In genomic region chr6:41462980-41463930, GRCh38 we compare ENCODE assay signal across 9 cellular contexts.
DNase-seq lines count a peak whose midpoint lies in the region; ATAC-seq and TF ChIP-seq lines count a peak whose summit lies in the region.
"Had no signal": no experiment of that assay in that cellular context is flagged by ENCODE, and none has a peak within 500 bp of the region (broad histone marks: within the 10 kb centered on the region; RNA-seq: fewer than 3 reads in every experiment).

No MANE protein-coding gene starts in this region.

- no peaks in the 10 kb centered on the region for H3F3A ChIP-seq in GM23338 (replicated peaks; ENCODE audit: low read depth)

- no peak for DNase-seq in CD4-positive, alpha-beta T cell
- DNase-seq in GM23338 (ENCODE audit: low spot score): peak; percentile 59
- DNase-seq in RWPE1 (ENCODE audit: low spot score): peak; percentile 67
- DNase-seq in fibroblast of mammary gland (ENCODE audit: low read depth): peak; percentile 75
- DNase-seq in neuronal stem cell (ENCODE audit: low spot score): no peak
- DNase-seq in NCI-H1694 (lab: John Stamatoyannopoulos, UW): no peak
- no peak for DNase-seq in GDM1 (lab: John Stamatoyannopoulos, UW)
- no peak for DNase-seq in OCI-M2 (lab: John Stamatoyannopoulos, UW; ENCODE audit: unreplicated experiment)

- H3K4ac ChIP-seq in neuronal stem cell (ENCODE audit: low read length): no peak overlapping the region

- no CpG with 5 or more reads among the region's 13 CpGs for WGBS in neuronal stem cell (ENCODE audit: extremely low coverage in 2 of 2, insufficient read length in 2 of 2, insufficient replicate concordance in 1 of 2), 2 donors

- no peak overlapping the region for H2BK12ac ChIP-seq in neuronal stem cell (ENCODE audit: low read length)

- peak; percentile 25 for TF ChIP-seq CTCF in CD4-positive, alpha-beta T cell (IDR thresholded peaks at IDR 0.05)
- TF ChIP-seq CTCF in GM23338 (conservative IDR thresholded peaks at IDR 0.05; ENCODE audit: low read depth in 2 of 2) (peak; percentile 17 to 39; a peak in 3 of 4 replicates), RWPE1 (conservative IDR thresholded peaks at IDR 0.05; ENCODE audit: low read depth) (no peak; the same call in 1 of the 2 replicates), fibroblast of mammary gland (conservative IDR thresholded peaks at IDR 0.05; ENCODE audit: control insufficient read depth, insufficient read depth, low read depth, low read length) (peak; percentile 76)

- H3K4me1 ChIP-seq in GM23338 (ENCODE audit: insufficient read depth) (peaks cover 24% of the 10 kb centered on the region), neuronal stem cell (ENCODE audit: control insufficient read depth in 2 of 2, insufficient read depth in 1 of 2, low read depth in 1 of 2, low read length in 2 of 2) (peaks cover 0 to 5% of the 10 kb centered on the region in 2 donors)

- no peak overlapping the region for H3K27ac ChIP-seq in CD4-positive, alpha-beta T cell (ENCODE audit: low read depth, low read length)
- H3K27ac ChIP-seq in GM23338 (ENCODE audit: low read depth): no peak overlapping the region
- H3K27ac ChIP-seq in RWPE1: no peak overlapping the region
- H3K27ac ChIP-seq in neuronal stem cell (replicated peaks; ENCODE audit: low read length): no peak overlapping the region

- no peaks in the 10 kb centered on the region for H3K36me3 Mint-ChIP-seq in CD4-positive, alpha-beta T cell (ENCODE audit: low read depth)
- no peaks in the 10 kb centered on the region for H3K36me3 Mint-ChIP-seq in GM23338 (ENCODE audit: low read depth)
- H3K36me3 Mint-ChIP-seq: IgD-negative memory B cell had no signal

- no peak overlapping the region for H3K27ac Mint-ChIP-seq in CD4-positive, alpha-beta T cell
- no peak overlapping the region for H3K27ac Mint-ChIP-seq in GM23338
- H3K27ac Mint-ChIP-seq: IgD-negative memory B cell had no signal

- no peak overlapping the region for H3K18ac ChIP-seq in neuronal stem cell (ENCODE audit: low read length)

- no peak overlapping the region for H4K8ac ChIP-seq in neuronal stem cell (ENCODE audit: low read depth, low read length)

- POLR2A ChIA-PET in CD4-positive, alpha-beta T cell (lab: Charles Lee): no interaction called here
- POLR2A ChIA-PET in RWPE1 (lab: Yijun Ruan, JAX; ENCODE audit: low non-redundant PET): no interaction called here

- H3K36me3 ChIP-seq in GM23338 (ENCODE audit: insufficient read depth) (no peaks in the 10 kb centered on the region), neuronal stem cell (replicated peaks in 1 of 2; ENCODE audit: control insufficient read depth in 2 of 2, insufficient read depth in 2 of 2, low read length in 2 of 2) (no peaks in the 10 kb centered on the region)

- intact Hi-C loops in CD4-positive, alpha-beta T cell (cut with DNase I, micrococcal nuclease): loop anchor here in 1 of 2 experiments (1.0 kb wide), 1 partner anchor 129 kb away; no protein-coding TSS in a partner anchor

- CTCF ChIA-PET in CD4-positive, alpha-beta T cell (lab: Charles Lee): no interaction called here
- CTCF ChIA-PET in RWPE1 (lab: Yijun Ruan, JAX): interaction anchor here (1.8 kb wide), 1 partner anchor 129 kb away, joined by 4 read pairs; no protein-coding TSS in a partner anchor

- H2AFZ ChIP-seq in GM23338: no peak overlapping the region
- no peak overlapping the region for H2AFZ ChIP-seq in neuronal stem cell (ENCODE audit: low read length)

- H3K4me2 ChIP-seq in GM23338: peak overlapping the region; percentile 49; the same call in 1 of the 2 replicates
- H3K4me2 ChIP-seq in neuronal stem cell (ENCODE audit: insufficient read depth, low read length, poor library complexity, severe bottlenecking): no peak overlapping the region

- H4K91ac ChIP-seq in neuronal stem cell (ENCODE audit: low read depth, low read length, poor library complexity): no peak overlapping the region

- no peaks in the 10 kb centered on the region for H3K9me3 ChIP-seq in CD4-positive, alpha-beta T cell (ENCODE audit: control insufficient read depth, low read length)
- no peaks in the 10 kb centered on the region for H3K9me3 ChIP-seq in neuronal stem cell (replicated peaks in 1 of 2; ENCODE audit: control insufficient read depth in 2 of 2, insufficient read depth in 1 of 2, low read depth in 1 of 2, low read length in 2 of 2)

- H3K4me3 Mint-ChIP-seq in CD4-positive, alpha-beta T cell: no peak overlapping the region
- no peak overlapping the region for H3K4me3 Mint-ChIP-seq in GM23338

- no peaks in the 10 kb centered on the region for H3K9me2 ChIP-seq in GM23338 (ENCODE audit: insufficient read depth)

- no peaks in the 10 kb centered on the region for H3K79me1 ChIP-seq in neuronal stem cell (ENCODE audit: low read depth, low read length)

- H3K79me2 ChIP-seq in GM23338 (replicated peaks; ENCODE audit: insufficient read depth): no peaks in the 10 kb centered on the region

- H2BK120ac ChIP-seq in neuronal stem cell (ENCODE audit: low read depth, low read length): no peak overlapping the region

- H3K4me3 ChIP-seq in GM23338: no peak overlapping the region
- H3K4me3 ChIP-seq in fibroblast of mammary gland (ENCODE audit: control insufficient read depth, low read depth, low read length): no peak overlapping the region
- H3K4me3 ChIP-seq in neuronal stem cell (ENCODE audit: low read length in 2 of 2): no peak overlapping the region

- ATAC-seq in CD4-positive, alpha-beta T cell (ENCODE audit: poor library complexity): no peak
- ATAC-seq in GM23338: peak; percentile 89

- no peaks in the 10 kb centered on the region for H4K20me1 ChIP-seq in GM23338 (replicated peaks; ENCODE audit: insufficient read depth)

- no peak overlapping the region for H3K23ac ChIP-seq in neuronal stem cell (ENCODE audit: low read depth, low read length, poor library complexity)

- H3K14ac ChIP-seq in neuronal stem cell (ENCODE audit: low read length): no peak overlapping the region

- H3K27me3 Mint-ChIP-seq in CD4-positive, alpha-beta T cell: peaks cover 60% of the 10 kb centered on the region
- peaks cover 40% of the 10 kb centered on the region for H3K27me3 Mint-ChIP-seq in GM23338 (ENCODE audit: insufficient read depth, low read depth, poor library complexity)

- no peaks in the 10 kb centered on the region for H3K4me1 Mint-ChIP-seq in CD4-positive, alpha-beta T cell (ENCODE audit: low read depth)
- H3K4me1 Mint-ChIP-seq in GM23338: peaks cover 32% of the 10 kb centered on the region

- H3K27me3 ChIP-seq in CD4-positive, alpha-beta T cell (ENCODE audit: control insufficient read depth, insufficient read depth, low read length): peaks cover 17% of the 10 kb centered on the region
- H3K27me3 ChIP-seq in GM23338 (ENCODE audit: insufficient read depth) (peaks cover 69% of the 10 kb centered on the region), neuronal stem cell (ENCODE audit: control insufficient read depth in 3 of 3, insufficient read depth in 3 of 3, low read depth in 1 of 3, low read length in 3 of 3) (peaks cover 0 to 65% (median 2%) of the 10 kb centered on the region in 3 experiments)

- H2BK15ac ChIP-seq in neuronal stem cell (ENCODE audit: low read length): peak overlapping the region; percentile 23

- H2BK5ac ChIP-seq in neuronal stem cell (ENCODE audit: low read length): no peak overlapping the region

- no peak overlapping the region for H2AK5ac ChIP-seq in neuronal stem cell (ENCODE audit: low read depth, low read length)

- no peak overlapping the region for H3K9ac ChIP-seq in neuronal stem cell (ENCODE audit: low read depth, low read length, poor library complexity)

- no peaks in the 10 kb centered on the region for H3K9me3 Mint-ChIP-seq in CD4-positive, alpha-beta T cell
- no peaks in the 10 kb centered on the region; the same call in 2 of the 3 replicates for H3K9me3 Mint-ChIP-seq in GM23338
- H3K9me3 Mint-ChIP-seq: IgD-negative memory B cell had no signal

TF ChIP-seq in GM23338, 12 proteins besides CTCF, POLR2A, EP300 and RAD21 (continues in another document):
- no peak for TF ChIP-seq REST (IDR thresholded peaks at IDR 0.05; ENCODE audit: unreplicated experiment)
- no peak for TF ChIP-seq CREB1 (CRISPR knock-in tag; IDR thresholded peaks at IDR 0.05; ENCODE audit: low read depth)
- TF ChIP-seq ZNF114 (CRISPR knock-in tag; IDR thresholded peaks at IDR 0.05): no peak
- TF ChIP-seq ZNF331 (CRISPR knock-in tag; IDR thresholded peaks at IDR 0.05; ENCODE audit: low read depth): no peak
- TF ChIP-seq STAT1 (IDR thresholded peaks at IDR 0.05; ENCODE audit: unreplicated experiment): no peak
- no peak for TF ChIP-seq NANOG (IDR thresholded peaks at IDR 0.05; ENCODE audit: borderline replicate concordance)
- TF ChIP-seq POLR2AphosphoS5 (IDR thresholded peaks at IDR 0.05; ENCODE audit: low read depth): no peak

Comparison
In these comparisons a context has a peak if more than half of its experiments do, and no peak if none do; other contexts are left out.
1. DNase-seq: peak in GM23338 (single experiment), RWPE1 (single experiment) and fibroblast of mammary gland (single experiment); none in CD4-positive, alpha-beta T cell (0 of 10), neuronal stem cell (single experiment), NCI-H1694 (single experiment), GDM1 (single experiment) and OCI-M2 (single experiment).